Comparison of ENCODE assay signal across 22 cellular contexts in the genomic region with DNA sequence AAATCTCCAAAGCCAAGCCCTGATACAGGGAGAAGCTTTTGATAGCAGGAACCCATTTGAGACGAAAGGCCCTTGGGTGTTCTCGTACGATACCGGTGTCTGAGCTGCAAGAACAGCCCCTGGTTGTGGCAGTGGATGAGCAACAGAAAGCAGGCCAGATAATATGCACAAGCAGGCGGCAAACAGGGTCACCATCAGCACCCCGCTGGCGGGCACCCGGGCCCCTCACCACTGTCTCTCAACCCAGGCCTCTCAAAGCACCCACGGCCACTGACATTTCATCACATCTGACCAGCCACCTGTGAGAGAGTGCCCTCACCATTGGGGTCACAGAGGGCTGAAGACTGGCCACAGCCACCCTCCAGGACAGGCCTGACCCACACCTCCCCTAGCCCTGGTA.
DNase-seq lines count a peak whose midpoint lies in the region; ATAC-seq and TF ChIP-seq lines count a peak whose summit lies in the region.
"Had no signal": no experiment of that assay in that cellular context is flagged by ENCODE, and none has a peak within 500 bp of the region (broad histone marks: within the 10 kb centered on the region; RNA-seq: fewer than 3 reads in every experiment).

No MANE protein-coding gene starts in this region.

- H3K9me3 Mint-ChIP-seq in WTC11 (no peaks in the 10 kb centered on the region), glutamatergic neuron (ENCODE audit: unreplicated experiment) (peaks cover 26% of the 10 kb centered on the region)
- no peaks in the 10 kb centered on the region for H3K9me3 Mint-ChIP-seq in stimulated activated effector memory CD8-positive, alpha-beta T cell treated with anti-CD3 and anti-CD28 coated beads, Interleukin-12 subunit alpha, Interleukin-12 subunit beta, amount 100 ng/mL, for 72 hours
- H3K9me3 Mint-ChIP-seq: CD8-positive, alpha-beta memory T cell had no signal

- H4K20me1 ChIP-seq in BLaER1 treated with 17β-estradiol and CSF1 and Interleukin-3, amounts not matched to agents 10 nM and 100 nM = peaks cover 0 to 10% (median 0%) of the 10 kb centered on the region in 11 experiments; a peak in 2 of 22 replicates

- CTCF ChIA-PET in WTC11 (lab: Charles Lee) = interaction anchor here (5.2 kb wide), 1 partner anchor 11 kb away, joined by 27 read pairs; no protein-coding TSS in a partner anchor

- POLR2A ChIA-PET in WTC11 (lab: Charles Lee) = no interaction called here

- H3K4me3 ChIP-seq in BLaER1 treated with 17β-estradiol and CSF1 and Interleukin-3, amounts not matched to agents 10 nM and 100 nM = no peak overlapping the region

- H3K36me3 ChIP-seq in BLaER1 treated with 17β-estradiol and CSF1 and Interleukin-3, amounts not matched to agents 10 nM and 100 nM = peaks cover 0 to 4% (median 0%) of the 10 kb centered on the region in 11 experiments; a peak in 2 of 22 replicates

- H3K9ac ChIP-seq in BLaER1 treated with 17β-estradiol and CSF1 and Interleukin-3, amounts not matched to agents 10 nM and 100 nM = no peak overlapping the region

- H3K4me2 ChIP-seq in BLaER1 treated with 17β-estradiol and CSF1 and Interleukin-3, amounts not matched to agents 10 nM and 100 nM = peak overlapping the region in 8 of 11 experiments; percentile 40 to 80 (median 77); a peak in 16 of 22 replicates

- peaks cover 31% of the 10 kb centered on the region for H3K4me1 Mint-ChIP-seq in WTC11
- peaks cover 54% of the 10 kb centered on the region for H3K4me1 Mint-ChIP-seq in glutamatergic neuron (ENCODE audit: low read depth, unreplicated experiment)
- no peaks in the 10 kb centered on the region for H3K4me1 Mint-ChIP-seq in stimulated activated effector memory CD8-positive, alpha-beta T cell treated with anti-CD3 and anti-CD28 coated beads, Interleukin-12 subunit alpha, Interleukin-12 subunit beta, amount 100 ng/mL, for 72 hours
- H3K4me1 Mint-ChIP-seq: CD8-positive, alpha-beta memory T cell had no signal

- peak overlapping the region in 1 of 11 experiments; percentile 10; a peak in 1 of 22 replicates for H3K27ac ChIP-seq in BLaER1 treated with 17β-estradiol and CSF1 and Interleukin-3, amounts not matched to agents 10 nM and 100 nM
- H3K27ac ChIP-seq: RWPE1 had no signal

- no peaks in the 10 kb centered on the region for H3K9me3 ChIP-seq in BLaER1 treated with 17β-estradiol and CSF1 and Interleukin-3, amounts not matched to agents 10 nM and 100 nM (replicated peaks in 1 of 11)

- H3K4me3 Mint-ChIP-seq in WTC11 = no peak overlapping the region
- no peak overlapping the region for H3K4me3 Mint-ChIP-seq in glutamatergic neuron (ENCODE audit: unreplicated experiment)
- H3K4me3 Mint-ChIP-seq in stimulated activated effector memory CD8-positive, alpha-beta T cell treated with anti-CD3 and anti-CD28 coated beads, Interleukin-12 subunit alpha, Interleukin-12 subunit beta, amount 100 ng/mL, for 72 hours = no peak overlapping the region
- H3K4me3 Mint-ChIP-seq: CD8-positive, alpha-beta memory T cell had no signal

- H3K27me3 ChIP-seq in BLaER1 treated with 17β-estradiol and CSF1 and Interleukin-3, amounts not matched to agents 10 nM and 100 nM = no peaks in the 10 kb centered on the region

- peaks cover 4 to 91% (median 69%) of the 10 kb centered on the region in 10 experiments; a peak in 18 of 20 replicates for H3K4me1 ChIP-seq in BLaER1 treated with 17β-estradiol and CSF1 and Interleukin-3, amounts not matched to agents 10 nM and 100 nM

- peak overlapping the region; percentile 65; the same call in 1 of the 2 replicates for H3K27ac Mint-ChIP-seq in WTC11
- H3K27ac Mint-ChIP-seq in glutamatergic neuron (ENCODE audit: unreplicated experiment) = peak overlapping the region; percentile 41
- H3K27ac Mint-ChIP-seq in stimulated activated effector memory CD8-positive, alpha-beta T cell treated with anti-CD3 and anti-CD28 coated beads, Interleukin-12 subunit alpha, Interleukin-12 subunit beta, amount 100 ng/mL, for 72 hours = no peak overlapping the region
- H3K27ac Mint-ChIP-seq: CD8-positive, alpha-beta memory T cell had no signal

- H3K36me3 Mint-ChIP-seq in WTC11 (no peaks in the 10 kb centered on the region), glutamatergic neuron (ENCODE audit: unreplicated experiment) (no peaks in the 10 kb centered on the region)
- H3K36me3 Mint-ChIP-seq in stimulated activated effector memory CD8-positive, alpha-beta T cell treated with anti-CD3 and anti-CD28 coated beads, Interleukin-12 subunit alpha, Interleukin-12 subunit beta, amount 100 ng/mL, for 72 hours = no peaks in the 10 kb centered on the region
- H3K36me3 Mint-ChIP-seq: CD8-positive, alpha-beta memory T cell had no signal

- H3K27me3 Mint-ChIP-seq in WTC11 (ENCODE audit: low read depth) (no peaks in the 10 kb centered on the region), glutamatergic neuron (ENCODE audit: unreplicated experiment) (peaks cover 17% of the 10 kb centered on the region)

- ATAC-seq in WTC11 (no peak), HG03565 (IDR thresholded peaks at IDR 0.05; ENCODE audit: unreplicated experiment) (no peak)
- ATAC-seq in stimulated activated effector memory CD8-positive, alpha-beta T cell treated with anti-CD3 and anti-CD28 coated beads, Interleukin-12 subunit alpha, Interleukin-12 subunit beta, amount 100 ng/mL, for 72 hours = peak; percentile 7

- no peak for DNase-seq in WTC11 (ENCODE audit: low spot score)
- no peak for DNase-seq in glutamatergic neuron
- DNase-seq in stimulated activated effector memory CD8-positive, alpha-beta T cell treated with anti-CD3 and anti-CD28 coated beads, Interleukin-12 subunit alpha, Interleukin-12 subunit beta, amount 100 ng/mL, for 72 hours (ENCODE audit: low spot score in 2 of 2) = no peak
- DNase-seq in CD1c-positive myeloid dendritic cell (ENCODE audit: extremely low spot score) = no peak
- no peak for DNase-seq in amniotic stem cell (lab: John Stamatoyannopoulos, UW)
- DNase-seq: C1 segment of cervical spinal cord; Calu3; CD8-positive, alpha-beta memory T cell; DMS153; GOT3; Karpas-422; MV-4-11; NCI-H1105 treated with DMSO at 0.1 percent for 48 hours; NCI-H2081; NCI-H2171; NCI-H345; NCI-H774; NK-92 treated with Interleukin-12 subunit alpha and Interleukin-12 subunit beta, amount 100 ng/mL, for 24 hours; SHP77 treated with DMSO at 0.1 percent for 48 hours had no signal

- TF ChIP-seq CTCF in WTC11 (IDR thresholded peaks at IDR 0.05) (no peak), glutamatergic neuron (IDR thresholded peaks at IDR 0.05; ENCODE audit: partially characterized antibody, unreplicated experiment) (no peak)

TF ChIP-seq in WTC11, 78 proteins besides CTCF, POLR2A, EP300 and RAD21 (continues in another document):
- TF ChIP-seq ATF1 (CRISPR knock-in tag; IDR thresholded peaks at IDR 0.05) = no peak
- TF ChIP-seq, protein P1, sequence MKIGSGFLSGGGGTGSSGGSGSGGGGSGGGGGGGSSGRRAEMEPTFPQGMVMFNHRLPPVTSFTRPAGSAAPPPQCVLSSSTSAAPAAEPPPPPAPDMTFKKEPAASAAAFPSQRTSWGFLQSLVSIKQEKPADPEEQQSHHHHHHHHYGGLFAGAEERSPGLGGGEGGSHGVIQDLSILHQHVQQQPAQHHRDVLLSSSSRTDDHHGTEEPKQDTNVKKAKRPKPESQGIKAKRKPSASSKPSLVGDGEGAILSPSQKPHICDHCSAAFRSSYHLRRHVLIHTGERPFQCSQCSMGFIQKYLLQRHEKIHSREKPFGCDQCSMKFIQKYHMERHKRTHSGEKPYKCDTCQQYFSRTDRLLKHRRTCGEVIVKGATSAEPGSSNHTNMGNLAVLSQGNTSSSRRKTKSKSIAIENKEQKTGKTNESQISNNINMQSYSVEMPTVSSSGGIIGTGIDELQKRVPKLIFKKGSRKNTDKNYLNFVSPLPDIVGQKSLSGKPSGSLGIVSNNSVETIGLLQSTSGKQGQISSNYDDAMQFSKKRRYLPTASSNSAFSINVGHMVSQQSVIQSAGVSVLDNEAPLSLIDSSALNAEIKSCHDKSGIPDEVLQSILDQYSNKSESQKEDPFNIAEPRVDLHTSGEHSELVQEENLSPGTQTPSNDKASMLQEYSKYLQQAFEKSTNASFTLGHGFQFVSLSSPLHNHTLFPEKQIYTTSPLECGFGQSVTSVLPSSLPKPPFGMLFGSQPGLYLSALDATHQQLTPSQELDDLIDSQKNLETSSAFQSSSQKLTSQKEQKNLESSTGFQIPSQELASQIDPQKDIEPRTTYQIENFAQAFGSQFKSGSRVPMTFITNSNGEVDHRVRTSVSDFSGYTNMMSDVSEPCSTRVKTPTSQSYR (CRISPR knock-in tag; IDR thresholded peaks at IDR 0.05) = no peak
- TF ChIP-seq, protein P2, sequence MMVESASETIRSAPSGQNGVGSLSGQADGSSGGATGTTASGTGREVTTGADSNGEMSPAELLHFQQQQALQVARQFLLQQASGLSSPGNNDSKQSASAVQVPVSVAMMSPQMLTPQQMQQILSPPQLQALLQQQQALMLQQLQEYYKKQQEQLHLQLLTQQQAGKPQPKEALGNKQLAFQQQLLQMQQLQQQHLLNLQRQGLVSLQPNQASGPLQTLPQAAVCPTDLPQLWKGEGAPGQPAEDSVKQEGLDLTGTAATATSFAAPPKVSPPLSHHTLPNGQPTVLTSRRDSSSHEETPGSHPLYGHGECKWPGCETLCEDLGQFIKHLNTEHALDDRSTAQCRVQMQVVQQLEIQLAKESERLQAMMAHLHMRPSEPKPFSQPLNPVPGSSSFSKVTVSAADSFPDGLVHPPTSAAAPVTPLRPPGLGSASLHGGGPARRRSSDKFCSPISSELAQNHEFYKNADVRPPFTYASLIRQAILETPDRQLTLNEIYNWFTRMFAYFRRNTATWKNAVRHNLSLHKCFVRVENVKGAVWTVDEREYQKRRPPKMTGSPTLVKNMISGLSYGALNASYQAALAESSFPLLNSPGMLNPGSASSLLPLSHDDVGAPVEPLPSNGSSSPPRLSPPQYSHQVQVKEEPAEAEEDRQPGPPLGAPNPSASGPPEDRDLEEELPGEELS (CRISPR knock-in tag; IDR thresholded peaks at IDR 0.05) = no peak
- no peak for TF ChIP-seq ZNF219 (CRISPR knock-in tag; IDR thresholded peaks at IDR 0.05; ENCODE audit: borderline replicate concordance)
- TF ChIP-seq, protein P3, sequence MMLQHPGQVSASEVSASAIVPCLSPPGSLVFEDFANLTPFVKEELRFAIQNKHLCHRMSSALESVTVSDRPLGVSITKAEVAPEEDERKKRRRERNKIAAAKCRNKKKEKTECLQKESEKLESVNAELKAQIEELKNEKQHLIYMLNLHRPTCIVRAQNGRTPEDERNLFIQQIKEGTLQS (CRISPR knock-in tag; conservative IDR thresholded peaks at IDR 0.05) = no peak
- TF ChIP-seq ZNF671 (CRISPR knock-in tag; IDR thresholded peaks at IDR 0.05) = no peak
- no peak for TF ChIP-seq CBFB (CRISPR knock-in tag; IDR thresholded peaks at IDR 0.05; ENCODE audit: low read depth)
- TF ChIP-seq RORB (CRISPR knock-in tag; IDR thresholded peaks at IDR 0.05) = no peak
